ENCODE assay signal across 36 cellular contexts in the genomic region with DNA sequence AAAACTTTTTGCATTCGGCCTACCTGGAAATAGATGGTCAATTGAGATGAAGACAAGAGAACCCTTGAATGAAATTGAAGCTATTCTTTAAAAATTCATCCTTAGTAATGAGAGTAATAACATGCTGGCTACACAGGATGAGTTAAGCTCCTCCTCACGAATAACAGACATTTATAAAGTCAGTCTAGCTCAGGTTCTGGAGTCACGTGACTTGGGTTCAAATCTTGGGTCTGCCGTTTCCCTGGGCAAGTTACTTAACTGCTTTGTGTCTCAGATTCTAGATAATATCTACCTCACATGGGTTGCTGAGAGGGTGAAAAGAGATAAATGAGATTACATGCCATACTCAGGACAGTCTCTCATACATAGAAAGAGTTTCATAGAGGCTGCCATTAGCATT.
"Had no signal": no experiment of that assay in that cellular context is flagged by ENCODE, and none has a peak within 500 bp of the region (broad histone marks: within the 10 kb centered on the region; RNA-seq: fewer than 3 reads in every experiment).

No MANE protein-coding gene starts in this region.

- H3K9me3 Mint-ChIP-seq: activated CD4-positive, alpha-beta memory T cell treated with anti-CD3 and anti-CD28 coated beads, Interleukin-2, amount 10 ng/mL, durations not matched to agents 7 days and 5 days; activated CD4-positive, alpha-beta T cell treated with anti-CD3 and anti-CD28 coated beads, Interleukin-2, amount 10 ng/mL, durations not matched to agents 7 days and 5 days; activated naive CD4-positive, alpha-beta T cell treated with anti-CD3 and anti-CD28 coated beads, Interleukin-2, amount 10 ng/mL, durations not matched to agents 7 days and 5 days; activated naive CD4-positive, alpha-beta T cell treated with anti-CD3 and anti-CD28 coated beads, Interleukin-2, amount 50 U/mL, for 24 hours; activated naive CD8-positive, alpha-beta T cell treated with anti-CD3 and anti-CD28 coated beads, Interleukin-2, amount 10 ng/mL, durations not matched to agents 7 days and 5 days; activated naive CD8-positive, alpha-beta T cell treated with anti-CD3 and anti-CD28 coated beads, Interleukin-2, amount 50 U/mL, for 24 hours; activated T-cell treated with anti-CD3 and anti-CD28 coated beads, Interleukin-2, amount 50 U/mL, for 24 hours; activated T-helper 2 cell treated with anti-CD3 and anti-CD28 coated beads, Interferon-gamma antibody, Interleukin-2, Interleukin-4, amounts not matched to agents 10 μg/mL and 5 μg/mL and 100 μg/mL, durations not matched to agents 14 hours and 24 hours and 36 hours; T-cell; WTC11 had no signal

- H3K4me3 ChIP-seq: body of pancreas had no signal

- FAIRE-seq: astrocyte, TTC549 had no signal

- H3K27me3 ChIP-seq: body of pancreas, brain microvascular endothelial cell, breast epithelium had no signal

- H3K36me3 Mint-ChIP-seq: activated CD8-positive, alpha-beta memory T cell treated with anti-CD3 and anti-CD28 coated beads, Interleukin-2, amount 10 ng/mL, durations not matched to agents 7 days and 5 days; activated naive CD4-positive, alpha-beta T cell treated with anti-CD3 and anti-CD28 coated beads, Interleukin-2, amount 10 ng/mL, durations not matched to agents 7 days and 5 days; activated naive CD4-positive, alpha-beta T cell treated with anti-CD3 and anti-CD28 coated beads, Interleukin-2, amount 50 U/mL, for 24 hours; activated naive CD8-positive, alpha-beta T cell; activated naive CD8-positive, alpha-beta T cell treated with anti-CD3 and anti-CD28 coated beads, Interleukin-2, amount 10 ng/mL, durations not matched to agents 7 days and 5 days; T-cell; WTC11 had no signal

- H3K4me3 Mint-ChIP-seq: activated CD4-positive, alpha-beta memory T cell treated with anti-CD3 and anti-CD28 coated beads, Interleukin-2, amount 10 ng/mL, durations not matched to agents 7 days and 5 days; activated CD4-positive, alpha-beta T cell treated with anti-CD3 and anti-CD28 coated beads for 36 hours; activated CD4-positive, alpha-beta T cell treated with anti-CD3 and anti-CD28 coated beads, Interleukin-2, amount 10 ng/mL, durations not matched to agents 7 days and 5 days; activated CD8-positive, alpha-beta memory T cell treated with anti-CD3 and anti-CD28 coated beads, Interleukin-2, amount 10 ng/mL, durations not matched to agents 7 days and 5 days; activated CD8-positive, alpha-beta T cell treated with anti-CD3 and anti-CD28 coated beads, Interleukin-2, amount 10 ng/mL, durations not matched to agents 7 days and 5 days; activated naive CD4-positive, alpha-beta T cell treated with anti-CD3 and anti-CD28 coated beads, Interleukin-2, amount 10 ng/mL, durations not matched to agents 7 days and 5 days; activated naive CD4-positive, alpha-beta T cell treated with anti-CD3 and anti-CD28 coated beads, Interleukin-2, amount 50 U/mL, for 24 hours; activated naive CD8-positive, alpha-beta T cell; activated naive CD8-positive, alpha-beta T cell treated with anti-CD3 and anti-CD28 coated beads, Interleukin-2, amount 10 ng/mL, durations not matched to agents 7 days and 5 days; activated naive CD8-positive, alpha-beta T cell treated with anti-CD3 and anti-CD28 coated beads, Interleukin-2, amount 50 U/mL, for 24 hours; activated T-cell treated with anti-CD3 and anti-CD28 coated beads, Interleukin-2, amount 50 U/mL, for 24 hours; T-cell; T-helper 17 cell; WTC11 had no signal

- H3K4me1 Mint-ChIP-seq: activated CD4-positive, alpha-beta memory T cell treated with anti-CD3 and anti-CD28 coated beads, Interleukin-2, amount 10 ng/mL, durations not matched to agents 7 days and 5 days; activated CD4-positive, alpha-beta T cell treated with anti-CD3 and anti-CD28 coated beads for 36 hours; activated CD4-positive, alpha-beta T cell treated with anti-CD3 and anti-CD28 coated beads, Interleukin-2, amount 10 ng/mL, durations not matched to agents 7 days and 5 days; activated CD8-positive, alpha-beta memory T cell treated with anti-CD3 and anti-CD28 coated beads, Interleukin-2, amount 10 ng/mL, durations not matched to agents 7 days and 5 days; activated naive CD4-positive, alpha-beta T cell treated with anti-CD3 and anti-CD28 coated beads, Interleukin-2, amount 10 ng/mL, durations not matched to agents 7 days and 5 days; activated naive CD4-positive, alpha-beta T cell treated with anti-CD3 and anti-CD28 coated beads, Interleukin-2, amount 50 U/mL, for 24 hours; activated naive CD8-positive, alpha-beta T cell treated with anti-CD3 and anti-CD28 coated beads, Interleukin-2, amount 10 ng/mL, durations not matched to agents 7 days and 5 days; activated naive CD8-positive, alpha-beta T cell treated with anti-CD3 and anti-CD28 coated beads, Interleukin-2, amount 50 U/mL, for 24 hours; T-cell; T-helper 17 cell had no signal

- H3K9me3 ChIP-seq: body of pancreas, breast epithelium had no signal

- DNase-seq: activated CD4-positive, alpha-beta memory T cell treated with anti-CD3 and anti-CD28 coated beads, Interleukin-2, amount 10 ng/mL, durations not matched to agents 7 days and 5 days; activated CD4-positive, alpha-beta T cell treated with anti-CD3 and anti-CD28 coated beads for 1 hour; activated CD4-positive, alpha-beta T cell treated with anti-CD3 and anti-CD28 coated beads for 36 hours; activated CD4-positive, alpha-beta T cell treated with anti-CD3 and anti-CD28 coated beads for 48 hours; activated CD4-positive, alpha-beta T cell treated with anti-CD3 and anti-CD28 coated beads, Interleukin-2, amount 10 ng/mL, durations not matched to agents 7 days and 5 days; activated CD4-positive, alpha-beta T cell treated with anti-CD3 and anti-CD28 coated beads, Interleukin-2, amount 50 U/mL, for 48 hours; activated CD4-positive, CD25-positive, alpha-beta regulatory T cell; activated CD8-positive, alpha-beta memory T cell treated with anti-CD3 and anti-CD28 coated beads for 24 hours; activated CD8-positive, alpha-beta memory T cell treated with anti-CD3 and anti-CD28 coated beads, Interleukin-2, amount 10 ng/mL, durations not matched to agents 7 days and 5 days; activated CD8-positive, alpha-beta memory T cell treated with anti-CD3 and anti-CD28 coated beads, Interleukin-2, amount 50 U/mL, for 48 hours; activated CD8-positive, alpha-beta T cell treated with anti-CD3 and anti-CD28 coated beads, Interleukin-2, amount 10 ng/mL, durations not matched to agents 7 days and 5 days; activated effector memory CD4-positive, alpha-beta T cell treated with Interleukin-2 at 50 U/mL for 16 hours; activated gamma-delta T cell; activated naive CD4-positive, alpha-beta T cell treated with anti-CD3 and anti-CD28 coated beads, Interleukin-2, amount 10 ng/mL, durations not matched to agents 7 days and 5 days; activated naive CD4-positive, alpha-beta T cell treated with Interleukin-2 at 50 U/mL for 16 hours; activated naive CD8-positive, alpha-beta T cell treated with anti-CD3 and anti-CD28 coated beads, Interleukin-2, amount 10 ng/mL, durations not matched to agents 7 days and 5 days; activated naive CD8-positive, alpha-beta T cell treated with anti-CD3 and anti-CD28 coated beads, Interleukin-2, amount 50 U/mL, for 24 hours; activated T-cell treated with anti-CD3 and anti-CD28 coated beads, Interleukin-2, amount 50 U/mL, for 24 hours; activated T-cell treated with anti-CD3 and anti-CD28 coated beads, Interleukin-2, amount 50 U/mL, for 48 hours; aorta; body of pancreas; brain microvascular endothelial cell; central memory CD4-positive, alpha-beta T cell; cerebellar nuclear complex; T-cell; T-helper 17 cell; T1000; WERI-Rb-1 had no signal

- H3K36me3 ChIP-seq: brain microvascular endothelial cell, breast epithelium, WERI-Rb-1 had no signal

- H3K27ac Mint-ChIP-seq: activated CD4-positive, alpha-beta memory T cell treated with anti-CD3 and anti-CD28 coated beads, Interleukin-2, amount 10 ng/mL, durations not matched to agents 7 days and 5 days; activated CD4-positive, alpha-beta T cell treated with anti-CD3 and anti-CD28 coated beads for 36 hours; activated CD4-positive, alpha-beta T cell treated with anti-CD3 and anti-CD28 coated beads, Interleukin-2, amount 10 ng/mL, durations not matched to agents 7 days and 5 days; activated CD8-positive, alpha-beta memory T cell treated with anti-CD3 and anti-CD28 coated beads, Interleukin-2, amount 10 ng/mL, durations not matched to agents 7 days and 5 days; activated CD8-positive, alpha-beta T cell treated with anti-CD3 and anti-CD28 coated beads, Interleukin-2, amount 10 ng/mL, durations not matched to agents 7 days and 5 days; activated naive CD4-positive, alpha-beta T cell treated with anti-CD3 and anti-CD28 coated beads, Interleukin-2, amount 10 ng/mL, durations not matched to agents 7 days and 5 days; activated naive CD4-positive, alpha-beta T cell treated with anti-CD3 and anti-CD28 coated beads, Interleukin-2, amount 50 U/mL, for 24 hours; activated naive CD8-positive, alpha-beta T cell; activated naive CD8-positive, alpha-beta T cell treated with anti-CD3 and anti-CD28 coated beads, Interleukin-2, amount 10 ng/mL, durations not matched to agents 7 days and 5 days; activated naive CD8-positive, alpha-beta T cell treated with anti-CD3 and anti-CD28 coated beads, Interleukin-2, amount 50 U/mL, for 24 hours; activated T-cell treated with anti-CD3 and anti-CD28 coated beads, Interleukin-2, amount 50 U/mL, for 24 hours; activated T-helper 2 cell treated with anti-CD3 and anti-CD28 coated beads, Interferon-gamma antibody, Interleukin-2, Interleukin-4, amounts not matched to agents 10 μg/mL and 5 μg/mL and 100 μg/mL, durations not matched to agents 14 hours and 24 hours and 36 hours; T-cell; T-helper 17 cell; WTC11 had no signal

- ATAC-seq: activated CD4-positive, alpha-beta T cell treated with anti-CD3 and anti-CD28 coated beads for 36 hours; activated CD4-positive, CD25-positive, alpha-beta regulatory T cell treated with anti-CD3 and anti-CD28 coated beads, Interleukin-2, amount 50 U/mL, for 24 hours; activated CD8-positive, alpha-beta memory T cell treated with anti-CD3 and anti-CD28 coated beads, Interleukin-2, amount 10 ng/mL, durations not matched to agents 7 days and 5 days; activated CD8-positive, alpha-beta T cell treated with anti-CD3 and anti-CD28 coated beads, Interleukin-2, amount 10 ng/mL, durations not matched to agents 7 days and 5 days; activated naive CD8-positive, alpha-beta T cell treated with anti-CD3 and anti-CD28 coated beads, Interleukin-2, amount 50 U/mL, for 24 hours; body of pancreas; T-cell; T-helper 17 cell had no signal

- H3K27ac ChIP-seq: body of pancreas, brain microvascular endothelial cell, breast epithelium, WERI-Rb-1 had no signal

- H3K4me1 ChIP-seq: body of pancreas, breast epithelium had no signal
